1 cellular context compared by ENCODE assay signal in genomic region chr20:61551401-61551800, GRCh38.
TF ChIP-seq lines count a peak whose summit lies in the region.

No MANE protein-coding gene starts in this region.

TF ChIP-seq in HepG2, 621 proteins besides CTCF, POLR2A, EP300 and RAD21 (continued from another document):
- TF ChIP-seq, protein P1, sequence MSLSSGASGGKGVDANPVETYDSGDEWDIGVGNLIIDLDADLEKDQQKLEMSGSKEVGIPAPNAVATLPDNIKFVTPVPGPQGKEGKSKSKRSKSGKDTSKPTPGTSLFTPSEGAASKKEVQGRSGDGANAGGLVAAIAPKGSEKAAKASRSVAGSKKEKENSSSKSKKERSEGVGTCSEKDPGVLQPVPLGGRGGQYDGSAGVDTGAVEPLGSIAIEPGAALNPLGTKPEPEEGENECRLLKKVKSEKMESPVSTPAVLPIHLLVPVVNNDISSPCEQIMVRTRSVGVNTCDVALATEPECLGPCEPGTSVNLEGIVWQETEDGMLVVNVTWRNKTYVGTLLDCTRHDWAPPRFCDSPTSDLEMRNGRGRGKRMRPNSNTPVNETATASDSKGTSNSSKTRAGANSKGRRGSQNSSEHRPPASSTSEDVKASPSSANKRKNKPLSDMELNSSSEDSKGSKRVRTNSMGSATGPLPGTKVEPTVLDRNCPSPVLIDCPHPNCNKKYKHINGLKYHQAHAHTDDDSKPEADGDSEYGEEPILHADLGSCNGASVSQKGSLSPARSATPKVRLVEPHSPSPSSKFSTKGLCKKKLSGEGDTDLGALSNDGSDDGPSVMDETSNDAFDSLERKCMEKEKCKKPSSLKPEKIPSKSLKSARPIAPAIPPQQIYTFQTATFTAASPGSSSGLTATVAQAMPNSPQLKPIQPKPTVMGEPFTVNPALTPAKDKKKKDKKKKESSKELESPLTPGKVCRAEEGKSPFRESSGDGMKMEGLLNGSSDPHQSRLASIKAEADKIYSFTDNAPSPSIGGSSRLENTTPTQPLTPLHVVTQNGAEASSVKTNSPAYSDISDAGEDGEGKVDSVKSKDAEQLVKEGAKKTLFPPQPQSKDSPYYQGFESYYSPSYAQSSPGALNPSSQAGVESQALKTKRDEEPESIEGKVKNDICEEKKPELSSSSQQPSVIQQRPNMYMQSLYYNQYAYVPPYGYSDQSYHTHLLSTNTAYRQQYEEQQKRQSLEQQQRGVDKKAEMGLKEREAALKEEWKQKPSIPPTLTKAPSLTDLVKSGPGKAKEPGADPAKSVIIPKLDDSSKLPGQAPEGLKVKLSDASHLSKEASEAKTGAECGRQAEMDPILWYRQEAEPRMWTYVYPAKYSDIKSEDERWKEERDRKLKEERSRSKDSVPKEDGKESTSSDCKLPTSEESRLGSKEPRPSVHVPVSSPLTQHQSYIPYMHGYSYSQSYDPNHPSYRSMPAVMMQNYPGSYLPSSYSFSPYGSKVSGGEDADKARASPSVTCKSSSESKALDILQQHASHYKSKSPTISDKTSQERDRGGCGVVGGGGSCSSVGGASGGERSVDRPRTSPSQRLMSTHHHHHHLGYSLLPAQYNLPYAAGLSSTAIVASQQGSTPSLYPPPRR (CRISPR knock-in tag; IDR thresholded peaks at IDR 0.05; ENCODE audit: borderline replicate concordance), result no peak
- no peak for TF ChIP-seq ZNF7 (CRISPR knock-in tag; IDR thresholded peaks at IDR 0.05)
- TF ChIP-seq ZNF17 (CRISPR knock-in tag; IDR thresholded peaks at IDR 0.05), result no peak
- TF ChIP-seq POLR2AphosphoS5 (IDR thresholded peaks at IDR 0.05; ENCODE audit: low read depth, low read length), result no peak
